ENCODE assay signal across 8 cellular contexts in the genomic region with DNA sequence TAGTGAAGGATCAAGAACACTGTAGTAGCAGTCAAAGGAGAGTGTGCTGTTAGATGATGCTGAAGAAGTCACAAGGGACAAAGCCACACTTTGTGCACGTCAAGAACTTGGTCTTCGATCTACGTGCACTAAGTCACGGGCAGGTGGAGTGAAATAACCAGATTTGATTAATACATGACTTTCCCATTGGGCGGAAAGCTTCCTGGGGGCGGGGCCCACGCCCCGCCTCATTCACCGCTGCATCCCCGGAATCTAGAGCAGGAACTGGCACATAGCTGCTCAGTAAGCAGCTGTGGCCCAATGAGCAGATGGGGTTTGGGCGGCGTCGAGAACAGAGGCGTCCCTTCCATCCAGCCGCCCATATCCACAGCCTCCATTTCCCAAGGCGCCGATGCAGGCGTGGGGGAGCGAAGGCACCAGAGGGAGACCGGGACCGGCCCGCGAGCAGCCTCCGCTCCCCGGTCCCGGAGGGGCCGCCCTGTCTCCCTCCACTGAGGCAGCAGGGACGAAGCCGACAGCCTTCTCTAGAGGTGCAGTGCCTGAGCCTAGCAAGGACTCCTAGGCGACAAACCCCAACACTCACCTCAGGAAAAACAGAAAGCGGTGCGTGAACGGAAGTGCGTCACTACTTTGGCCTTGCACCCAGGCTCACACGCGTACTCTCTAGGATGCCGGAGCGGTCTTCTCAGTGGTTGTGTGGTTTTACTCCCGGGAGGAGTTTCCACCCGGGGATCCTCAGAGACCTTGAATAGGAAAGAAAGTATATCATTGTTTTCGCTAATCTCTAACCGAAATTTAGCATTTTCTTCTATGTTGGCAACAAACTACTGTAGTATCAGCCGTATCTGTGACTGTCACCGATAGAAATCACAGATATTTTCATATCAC. TPM values are rescaled to one million over a fixed set of nuclear protein-coding genes. Genes with fewer than 3 reads are reported as not detected.
DNase-seq lines count a peak whose midpoint lies in the region; TF ChIP-seq lines count a peak whose summit lies in the region.

No MANE protein-coding gene starts in this region.

- H3K36me3 Mint-ChIP-seq in nephron progenitor cell (ENCODE audit: low read depth) = no peaks in the 10 kb centered on the region
- H3K36me3 Mint-ChIP-seq in stimulated activated naive CD8-positive, alpha-beta T cell treated with anti-CD3 and anti-CD28 coated beads, Interleukin-15, Interleukin-2, amounts not matched to agents 100 ng/mL and 50 ng/mL, for 24 hours (ENCODE audit: low read depth) = no peaks in the 10 kb centered on the region

- TF ChIP-seq CTCF in nephron progenitor cell (IDR thresholded peaks at IDR 0.05) = no peak

- peak overlapping the region; percentile 85 for H3K4me3 Mint-ChIP-seq in nephron progenitor cell
- peak overlapping the region; percentile 85 for H3K4me3 Mint-ChIP-seq in stimulated activated naive CD8-positive, alpha-beta T cell treated with anti-CD3 and anti-CD28 coated beads, Interleukin-15, Interleukin-2, amounts not matched to agents 100 ng/mL and 50 ng/mL, for 24 hours

- peaks cover 21% of the 10 kb centered on the region for H3K27me3 Mint-ChIP-seq in nephron progenitor cell (ENCODE audit: low read depth, poor library complexity)
- H3K27me3 Mint-ChIP-seq in stimulated activated naive CD8-positive, alpha-beta T cell treated with anti-CD3 and anti-CD28 coated beads, Interleukin-15, Interleukin-2, amounts not matched to agents 100 ng/mL and 50 ng/mL, for 24 hours = no peaks in the 10 kb centered on the region

- DNase-seq in EH (ENCODE audit: low read depth) = peak; percentile 93
- peak; percentile 67 for DNase-seq in GOT3 (lab: John Stamatoyannopoulos, UW)
- peak; percentile 91 for DNase-seq in LHCN-M2 (ENCODE audit: low read depth)
- peak; percentile 92 for DNase-seq in activated effector memory CD4-positive, alpha-beta T cell treated with anti-CD3 and anti-CD28 coated beads, Interleukin-2, amount 50 U/mL, for 16 hours
- peak; percentile 82 for DNase-seq in fibroblast of the conjunctiva (ENCODE audit: low read depth)
- DNase-seq in nephron progenitor cell = peak; percentile 69

- peak overlapping the region; percentile 70 for H3K27ac Mint-ChIP-seq in nephron progenitor cell
- peak overlapping the region; percentile 86 for H3K27ac Mint-ChIP-seq in stimulated activated naive CD8-positive, alpha-beta T cell treated with anti-CD3 and anti-CD28 coated beads, Interleukin-15, Interleukin-2, amounts not matched to agents 100 ng/mL and 50 ng/mL, for 24 hours

- TF ChIP-seq POLR2A in Raji (IDR thresholded peaks at IDR 0.05; ENCODE audit: insufficient read depth, low read depth, low read length) = peak; percentile 76

- peaks cover 15% of the 10 kb centered on the region for H3K4me1 Mint-ChIP-seq in nephron progenitor cell
- H3K4me1 Mint-ChIP-seq in stimulated activated naive CD8-positive, alpha-beta T cell treated with anti-CD3 and anti-CD28 coated beads, Interleukin-15, Interleukin-2, amounts not matched to agents 100 ng/mL and 50 ng/mL, for 24 hours (ENCODE audit: low read depth) = peaks cover 15% of the 10 kb centered on the region

- H3K9me3 Mint-ChIP-seq in nephron progenitor cell = no peaks in the 10 kb centered on the region
- no peaks in the 10 kb centered on the region for H3K9me3 Mint-ChIP-seq in stimulated activated naive CD8-positive, alpha-beta T cell treated with anti-CD3 and anti-CD28 coated beads, Interleukin-15, Interleukin-2, amounts not matched to agents 100 ng/mL and 50 ng/mL, for 24 hours

RNA-seq across cellular contexts. Expression of gene ZNF19, which starts 4.9 kb away (rescaled TPM):
- total RNA-seq in LHCN-M2 (2014; rRNA removed) = 0.96 and 3.9 TPM in 2 replicates
- polyA plus RNA-seq in LHCN-M2 (2012) = 0.84 TPM

RNA-seq across cellular contexts. Expression of gene ZNF23, which starts 22.2 kb away (rescaled TPM):
- 11.7 and 12.1 TPM in 2 replicates for total RNA-seq in LHCN-M2 (2014; rRNA removed)
- polyA plus RNA-seq in LHCN-M2 (2012) = 6.8 TPM

RNA-seq across cellular contexts. Expression of gene CHST4, which starts 42.0 kb away (rescaled TPM):
- total RNA-seq in LHCN-M2 (2014; rRNA removed) = 0.17 TPM in 1 of 2 replicates, not detected in the other
- polyA plus RNA-seq in LHCN-M2 (2012) = not detected

RNA-seq across cellular contexts. Expression of gene TLE7, which starts 42.4 kb away (rescaled TPM):
- not detected in 2 replicates for total RNA-seq in LHCN-M2 (2014; rRNA removed)
- polyA plus RNA-seq in LHCN-M2 (2012) = not detected

Comparison
In these comparisons a context has a peak if more than half of its experiments do, and no peak if none do; other contexts are left out.
1. Peak in every context shown above with its lines: DNase-seq.